Comparison of ENCODE assay signal across 28 cellular contexts in the genomic region with DNA sequence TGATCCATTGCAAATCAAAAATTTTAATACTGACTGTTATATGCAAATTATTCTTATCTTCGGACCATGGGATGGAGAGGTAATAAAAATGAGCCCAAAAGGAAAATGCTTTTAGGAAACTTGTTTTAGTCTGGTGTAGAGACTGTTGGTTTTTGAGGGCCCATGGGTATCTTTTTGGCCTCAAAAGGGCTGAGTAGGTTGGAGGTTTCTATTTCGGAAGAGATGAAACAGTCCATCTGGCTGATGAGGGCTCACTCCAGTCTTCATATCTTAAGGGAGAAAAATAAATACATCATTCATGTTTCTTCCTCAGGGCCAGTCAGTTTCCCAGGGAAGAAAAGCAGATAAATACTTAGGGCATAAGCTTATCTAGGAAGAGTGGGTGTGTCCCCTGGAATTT.
"Had no signal": no experiment of that assay in that cellular context is flagged by ENCODE, and none has a peak within 500 bp of the region (broad histone marks: within the 10 kb centered on the region; RNA-seq: fewer than 3 reads in every experiment).

No MANE protein-coding gene starts in this region.

- DNase-seq: Karpas-422, NCI-H1048, NCI-H1092 treated with DMSO at 0.1 percent for 48 hours, NCI-H1105 treated with DMSO at 0.1 percent for 48 hours, NCI-H1417 treated with DMSO at 0.1 percent for 48 hours, NCI-H146, NCI-H1694, NCI-H187, NCI-H1930, NCI-H2029 treated with DMSO at 0.1 percent for 48 hours, NCI-H2081 treated with DMSO at 0.1 percent for 48 hours, NCI-H2107, NCI-H2171, NCI-H226, NCI-H446 treated with DMSO at 0.1 percent for 48 hours, NCI-H510A, NCI-H524, NCI-H69, NCI-H748 treated with DMSO at 0.1 percent for 48 hours, NCI-H82, Peyer's patch, Right ventricle myocardium superior, RPMI8226, SHP77 treated with DMSO at 0.1 percent for 48 hours, SK-N-SH, SW 1271, T-helper 1 cell had no signal

- H3K4me2 ChIP-seq: SK-N-SH had no signal

- H3K9me3 ChIP-seq: Peyer's patch, SJSA1, SK-N-SH had no signal

- H3K4me3 ChIP-seq: Peyer's patch, SJSA1 had no signal

- H3K4me1 ChIP-seq: Peyer's patch, SJSA1 had no signal

- H3K36me3 ChIP-seq: Peyer's patch, SJSA1 had no signal

- H3K9ac ChIP-seq: SK-N-SH had no signal

- H3K27ac ChIP-seq: Peyer's patch, SJSA1 had no signal

- H3K27me3 ChIP-seq: Peyer's patch, SJSA1 had no signal
